Comparison of ENCODE assay signal across 1 cellular context in genomic region chr6:150269857-150270223, GRCh38.
TF ChIP-seq lines count a peak whose summit lies in the region.

No MANE protein-coding gene starts in this region.

TF ChIP-seq in HepG2, 621 proteins besides CTCF, POLR2A, EP300 and RAD21 (continued from another document):
- TF ChIP-seq PBX2 (CRISPR knock-in tag; IDR thresholded peaks at IDR 0.05), result no peak
- TF ChIP-seq HNF4G (IDR thresholded peaks at IDR 0.05; ENCODE audit: borderline replicate concordance, low read depth, low read length), result no peak
- no peak for TF ChIP-seq HNF4G (CRISPR knock-in tag; IDR thresholded peaks at IDR 0.05; ENCODE audit: borderline replicate concordance, low read depth)
- TF ChIP-seq SP4 (CRISPR knock-in tag; IDR thresholded peaks at IDR 0.05), result 0 out of 2 replicates have a peak, but pooled peaks have one; percentile 35
- TF ChIP-seq ZNF282 (IDR thresholded peaks at IDR 0.05; ENCODE audit: partially characterized antibody), result no peak
- TF ChIP-seq ZNF143 (CRISPR knock-in tag; IDR thresholded peaks at IDR 0.05), result no peak
- TF ChIP-seq SIX4 (CRISPR knock-in tag; IDR thresholded peaks at IDR 0.05), result no peak
